Comparison of ENCODE assay signal across 19 cellular contexts in genomic region chr1:206787956-206788355, GRCh38. TPM values are rescaled to one million over a fixed set of nuclear protein-coding genes. Genes with fewer than 3 reads are reported as not detected.
DNase-seq lines count a peak whose midpoint lies in the region; ATAC-seq, FAIRE-seq and TF ChIP-seq lines count a peak whose summit lies in the region.
"Had no signal": no experiment of that assay in that cellular context is flagged by ENCODE, and none has a peak within 500 bp of the region (broad histone marks: within the 10 kb centered on the region; RNA-seq: fewer than 3 reads in every experiment).

No MANE protein-coding gene starts in this region.

- H3K27ac ChIP-seq in GM12878 (ENCODE audit: control insufficient read depth, insufficient read depth) = no peak overlapping the region
- H3K27ac ChIP-seq: C4-2B, GM23248, RWPE1 had no signal

- peak overlapping the region; percentile 34 for H3K27ac Mint-ChIP-seq in stimulated activated naive CD8-positive, alpha-beta T cell treated with anti-CD3 and anti-CD28 coated beads, Interleukin-15, Interleukin-2, amounts not matched to agents 100 ng/mL and 50 ng/mL, for 24 hours
- H3K27ac Mint-ChIP-seq in stimulated activated memory B cell treated with anti-CD40 and anti-IgM and Interleukin-4, amounts not matched to agents 10 μg/mL and 1 μg/mL and 100 μg/mL, for 72 hours = peak overlapping the region; percentile 54
- no peak overlapping the region for H3K27ac Mint-ChIP-seq in chondrocyte (ENCODE audit: unreplicated experiment)

- no peak overlapping the region for H3K4me2 ChIP-seq in GM12878 (ENCODE audit: control insufficient read depth, insufficient read depth)

- peaks cover 85% of the 10 kb centered on the region for H3K4me1 Mint-ChIP-seq in stimulated activated naive CD8-positive, alpha-beta T cell treated with anti-CD3 and anti-CD28 coated beads, Interleukin-15, Interleukin-2, amounts not matched to agents 100 ng/mL and 50 ng/mL, for 24 hours (ENCODE audit: low read depth)
- H3K4me1 Mint-ChIP-seq in stimulated activated memory B cell treated with anti-CD40 and anti-IgM and Interleukin-4, amounts not matched to agents 10 μg/mL and 1 μg/mL and 100 μg/mL, for 72 hours = peaks cover 75% of the 10 kb centered on the region
- peaks cover 16% of the 10 kb centered on the region for H3K4me1 Mint-ChIP-seq in chondrocyte (ENCODE audit: low read depth)

- no peak for TF ChIP-seq EP300 in GM12878 (IDR thresholded peaks at IDR 0.05; ENCODE audit: borderline replicate concordance in 1 of 2, control insufficient read depth in 1 of 2, low read depth in 2 of 2, low read length in 2 of 2)

- H4K20me1 ChIP-seq in GM12878 (ENCODE audit: control insufficient read depth, insufficient read depth) = no peaks in the 10 kb centered on the region

- no peak for TF ChIP-seq CTCF in GM12878 (IDR thresholded peaks at IDR 0.05 in 2 of 3, conservative IDR thresholded peaks at IDR 0.05 in 1 of 3; ENCODE audit: control insufficient read depth in 2 of 3, extremely low read depth in 1 of 3, insufficient read depth in 1 of 3, low read depth in 3 of 3, low read length in 3 of 3)
- TF ChIP-seq CTCF in chondrocyte (IDR thresholded peaks at IDR 0.05) = no peak

- SMC1A ChIA-PET in GM12878 (lab: Charles Lee; ENCODE audit: uncharacterized antibody, unreplicated experiment) = interaction anchor here (1.0 to 18.3 kb wide), 4 partner anchors 12 to 194 kb away, joined by 3 to 410 read pairs (median 7); partner anchors contain the start of genes IL10 and IL19

- no peaks in the 10 kb centered on the region for H3K9me3 Mint-ChIP-seq in stimulated activated naive CD8-positive, alpha-beta T cell treated with anti-CD3 and anti-CD28 coated beads, Interleukin-15, Interleukin-2, amounts not matched to agents 100 ng/mL and 50 ng/mL, for 24 hours
- no peaks in the 10 kb centered on the region for H3K9me3 Mint-ChIP-seq in stimulated activated memory B cell treated with anti-CD40 and anti-IgM and Interleukin-4, amounts not matched to agents 10 μg/mL and 1 μg/mL and 100 μg/mL, for 72 hours
- H3K9me3 Mint-ChIP-seq in chondrocyte (ENCODE audit: low read depth) = no peaks in the 10 kb centered on the region

- no peaks in the 10 kb centered on the region for H3K27me3 ChIP-seq in GM12878 (replicated peaks in 1 of 2; ENCODE audit: control insufficient read depth in 2 of 2, insufficient read depth in 2 of 2, low read length in 1 of 2)

- 77% methylated on average over 4 of the region's 4 CpGs for WGBS in GM12878 (ENCODE audit: insufficient coverage, insufficient replicate concordance, low lambda C conversion rate, missing lambda C conversion rate)

- no TSS peak for BruUV-seq in GM12878 (replicated peaks; lab: Mats Ljungman, UMichigan)

- no peak for DNase-seq in stimulated activated naive CD8-positive, alpha-beta T cell treated with anti-CD3 and anti-CD28 coated beads, Interleukin-15, Interleukin-2, amounts not matched to agents 100 U/mL and 50 U/mL, for 24 hours
- DNase-seq in MV-4-11 (lab: John Stamatoyannopoulos, UW) (peak; percentile 68), GM12878 (ENCODE audit: low read depth, low spot score) (no peak), chondrocyte (ENCODE audit: low spot score) (no peak), ACHN (no peak)
- DNase-seq: DMS 273 treated with DMSO at 0.1 percent for 48 hours, GM23248, NCI-H1417 treated with DMSO at 0.1 percent for 48 hours, NCI-H187 treated with DMSO at 0.1 percent for 48 hours, NCI-H345, NCI-H524 treated with DMSO at 0.1 percent for 48 hours, PC-3 had no signal

- CTCF ChIA-PET in GM12878 (lab: Yijun Ruan, JAX) = interaction anchor here (1.5 to 14.2 kb wide), 4 partner anchors 11 to 48 kb away, joined by 5 to 221 read pairs (median 8); partner anchors contain the start of genes IL10 and IL19

- H3K36me3 Mint-ChIP-seq in stimulated activated naive CD8-positive, alpha-beta T cell treated with anti-CD3 and anti-CD28 coated beads, Interleukin-15, Interleukin-2, amounts not matched to agents 100 ng/mL and 50 ng/mL, for 24 hours (ENCODE audit: low read depth) = no peaks in the 10 kb centered on the region
- H3K36me3 Mint-ChIP-seq in stimulated activated memory B cell treated with anti-CD40 and anti-IgM and Interleukin-4, amounts not matched to agents 10 μg/mL and 1 μg/mL and 100 μg/mL, for 72 hours = no peaks in the 10 kb centered on the region
- H3K36me3 Mint-ChIP-seq in chondrocyte (ENCODE audit: low read depth) = no peaks in the 10 kb centered on the region

- FAIRE-seq in GM12878 (lab: Jason Lieb, UNC) = no peak
- FAIRE-seq: G401.6 had no signal

- no peak overlapping the region for H3K4me3 ChIP-seq in GM12878
- H3K4me3 ChIP-seq: GM23248, HAP-1 had no signal

- H3K36me3 ChIP-seq in GM12878 (ENCODE audit: control insufficient read depth in 2 of 2, insufficient read depth in 2 of 2, low read length in 1 of 2) = no peaks in the 10 kb centered on the region
- H3K36me3 ChIP-seq: HAP-1 had no signal

- no peak overlapping the region for H2AFZ ChIP-seq in GM12878 (ENCODE audit: control insufficient read depth, low read depth, low read length)
- H2AFZ ChIP-seq: GM23248 had no signal

- peaks cover 68% of the 10 kb centered on the region for H3K4me1 ChIP-seq in GM12878 (ENCODE audit: control insufficient read depth, insufficient read depth, low read length)
- H3K4me1 ChIP-seq: HAP-1 had no signal

- H3K27me3 Mint-ChIP-seq in stimulated activated naive CD8-positive, alpha-beta T cell treated with anti-CD3 and anti-CD28 coated beads, Interleukin-15, Interleukin-2, amounts not matched to agents 100 ng/mL and 50 ng/mL, for 24 hours = peaks cover 9% of the 10 kb centered on the region
- no peaks in the 10 kb centered on the region for H3K27me3 Mint-ChIP-seq in stimulated activated memory B cell treated with anti-CD40 and anti-IgM and Interleukin-4, amounts not matched to agents 10 μg/mL and 1 μg/mL and 100 μg/mL, for 72 hours
- H3K27me3 Mint-ChIP-seq in chondrocyte (ENCODE audit: low read depth) = peaks cover 6% of the 10 kb centered on the region

- intact Hi-C loops in GM12878 (cut with micrococcal nuclease; ENCODE audit: unreplicated experiment) = no loop called here

- no peak for TF ChIP-seq RAD21 in GM12878 (IDR thresholded peaks at IDR 0.05; ENCODE audit: insufficient read depth, low read depth, low read length)

- in situ Hi-C loops in GM12878 (cut with MboI) (loop anchor here (10.0 kb wide), 1 partner anchor 733 kb away; the partner anchor contains the start of gene RHEX), ACHN (cut with HindIII; ENCODE audit: low pct_ligation_motif_present, low pct_unique_long_range_greater_than_20kb, low sequenced_read_pairs) (no loop called here)

- no peak for ATAC-seq in stimulated activated naive CD8-positive, alpha-beta T cell treated with anti-CD3 and anti-CD28 coated beads, Interleukin-15, Interleukin-2, amounts not matched to agents 100 U/mL and 50 U/mL, for 24 hours
- ATAC-seq in GM12878 = no peak
- ATAC-seq in stimulated activated memory B cell treated with anti-CD40 and anti-IgM and Interleukin-4, amounts not matched to agents 10 μg/mL and 1 μg/mL and 100 μg/mL, for 72 hours = no peak
- ATAC-seq in HG03521 (IDR thresholded peaks at IDR 0.05; ENCODE audit: unreplicated experiment) = no peak
- ATAC-seq: PC-3 had no signal

- POLR2A ChIA-PET in GM12878 (lab: Charles Lee) = interaction anchor here (13.9 kb wide), 1 partner anchor 17 kb away, joined by 283 read pairs; the partner anchor contains the start of genes IL10 and IL19

- no peak for TF ChIP-seq POLR2A in GM12878 (IDR thresholded peaks at IDR 0.05; ENCODE audit: low read depth, low read length)

- RAD21 ChIA-PET in GM12878 (lab: Charles Lee; ENCODE audit: unreplicated experiment) = interaction anchor here (0.9 to 13.8 kb wide), 4 partner anchors 17 to 125 kb away, joined by 3 to 363 read pairs (median 8); partner anchors contain the start of genes IL10 and IL19

- no peak overlapping the region for H3K9ac ChIP-seq in GM12878 (ENCODE audit: control insufficient read depth, insufficient read depth, low read length)
- H3K9ac ChIP-seq: GM23248 had no signal

- no peak overlapping the region for H3K4me3 Mint-ChIP-seq in stimulated activated naive CD8-positive, alpha-beta T cell treated with anti-CD3 and anti-CD28 coated beads, Interleukin-15, Interleukin-2, amounts not matched to agents 100 ng/mL and 50 ng/mL, for 24 hours
- H3K4me3 Mint-ChIP-seq in stimulated activated memory B cell treated with anti-CD40 and anti-IgM and Interleukin-4, amounts not matched to agents 10 μg/mL and 1 μg/mL and 100 μg/mL, for 72 hours = no peak overlapping the region
- H3K4me3 Mint-ChIP-seq in chondrocyte (ENCODE audit: unreplicated experiment) = no peak overlapping the region

- no peaks in the 10 kb centered on the region for H3K9me3 ChIP-seq in GM12878 (replicated peaks; ENCODE audit: control insufficient read depth, insufficient read depth, low read length)
- H3K9me3 ChIP-seq: HAP-1 had no signal

- H3K79me2 ChIP-seq in GM12878 (ENCODE audit: control insufficient read depth, insufficient read depth, low read length) = peaks cover 9% of the 10 kb centered on the region

RNA-seq across cellular contexts. Expression of gene IL10, which starts 15.7 kb away (rescaled TPM):
- 1.5 and 3.6 TPM in 2 replicates for total RNA-seq in GM12878 (2013; cell fraction: nucleolus; rRNA removed)
- total RNA-seq in GM12878 (2014; rRNA removed) (1.0 and 1.1 TPM in 2 replicates), GM12878 (2014; rRNA removed; fragmentation: Illumina TruSeq; extraction: Trizol) (1.4 and 1.6 TPM in 2 replicates), GM12878 (2021) (0.67 and 1.1 TPM in 2 replicates), chondrocyte (not detected in 3 replicates)
- 4.4 TPM for polyA plus RNA-seq in GM12878 (2011; ENCODE audit: low read depth)
- polyA plus RNA-seq in GM12878 (2011; rRNA removed) (5.0 and 6.3 TPM in 2 replicates), GM12878 (2014; fragmentation: Illumina TruSeq; extraction: Trizol) (1.4 and 1.8 TPM in 2 replicates), GM12878 (2014; fragmentation: Nextera tagmentation; extraction: Ambion mirVana) (1 to 10 TPM; 1.2 to 1.6 TPM), GM12878 (2014; rRNA removed) (0.92 and 1.5 TPM in 2 replicates), GM12878 (2016; fragmentation: Nextera tagmentation; extraction: Ambion mirVana) (under 1 TPM; 0.34 to 0.70 TPM)
- polyA plus RNA-seq in GM12878 (2011; cell fraction: cytosol; rRNA removed) = 3.0 and 5.2 TPM in 2 replicates
- 1.0 and 1.4 TPM in 2 replicates for polyA plus RNA-seq in GM12878 (2011; cell fraction: nucleus; rRNA removed)
- 2.8 and 5.5 TPM in 2 replicates for polyA plus RNA-seq in GM12878 (2012)
- 3.7 and 6.0 TPM in 2 replicates for polyA minus RNA-seq in GM12878 (2011; rRNA and poly(A)+ RNA removed)
- 1.1 and 2.1 TPM in 2 replicates for polyA minus RNA-seq in GM12878 (2011; cell fraction: cytosol; rRNA and poly(A)+ RNA removed)
- polyA minus RNA-seq in GM12878 (2011; cell fraction: nucleus; rRNA and poly(A)+ RNA removed) = 4.7 and 5.2 TPM in 2 replicates
- total RNA-seq: GM23248, PC-3 had no signal
- polyA plus RNA-seq: GM23248 had no signal

RNA-seq across cellular contexts. Expression of gene IL19, which starts 17.4 kb away (rescaled TPM):
- not detected in 2 replicates for total RNA-seq in GM12878 (2013; cell fraction: nucleolus; rRNA removed)
- total RNA-seq in GM12878 (2014; rRNA removed) = 0.38 TPM in 1 of 2 replicates, not detected in the other
- total RNA-seq in GM12878 (2014; rRNA removed; fragmentation: Illumina TruSeq; extraction: Trizol) = not detected in 2 replicates
- total RNA-seq in GM12878 (2021) = not detected in 2 replicates
- polyA plus RNA-seq in GM12878 (2011; ENCODE audit: low read depth) = 0.30 TPM
- 0.72 and 0.73 TPM in 2 replicates for polyA plus RNA-seq in GM12878 (2011; rRNA removed)
- polyA plus RNA-seq in GM12878 (2011; cell fraction: cytosol; rRNA removed) = 0.33 and 0.63 TPM in 2 replicates
- polyA plus RNA-seq in GM12878 (2011; cell fraction: nucleus; rRNA removed) = 0.70 and 1.2 TPM in 2 replicates
- polyA plus RNA-seq in GM12878 (2012) = 0.65 TPM in 1 of 2 replicates, not detected in the other
- 0.32 TPM in 1 of 2 replicates, not detected in the other for polyA plus RNA-seq in GM12878 (2014; fragmentation: Illumina TruSeq; extraction: Trizol)
- under 1 TPM; 0.27 to 0.29 TPM for polyA plus RNA-seq in GM12878 (2014; fragmentation: Nextera tagmentation; extraction: Ambion mirVana)
- polyA plus RNA-seq in GM12878 (2014; rRNA removed) = 0.10 TPM in 1 of 2 replicates, not detected in the other
- polyA plus RNA-seq in GM12878 (2016; fragmentation: Nextera tagmentation; extraction: Ambion mirVana) = not detected
- polyA minus RNA-seq in GM12878 (2011; rRNA and poly(A)+ RNA removed) = 0.37 and 0.41 TPM in 2 replicates
- not detected in 2 replicates for polyA minus RNA-seq in GM12878 (2011; cell fraction: cytosol; rRNA and poly(A)+ RNA removed)
- polyA minus RNA-seq in GM12878 (2011; cell fraction: nucleus; rRNA and poly(A)+ RNA removed) = 0.24 TPM in 1 of 2 replicates, not detected in the other
- not detected in 3 replicates for total RNA-seq in chondrocyte
- total RNA-seq: GM23248, PC-3 had no signal
- polyA plus RNA-seq: GM23248 had no signal
